In genomic region chr12:117035287-117035686, GRCh38 we compare ENCODE assay signal across 15 cellular contexts.
"Had no signal": no experiment of that assay in that cellular context is flagged by ENCODE, and none has a peak within 500 bp of the region (broad histone marks: within the 10 kb centered on the region; RNA-seq: fewer than 3 reads in every experiment).

No MANE protein-coding gene starts in this region.

- H3K9me3 ChIP-seq: prostate gland had no signal

- DNase-seq: activated CD4-positive, alpha-beta memory T cell treated with anti-CD3 and anti-CD28 coated beads, Interleukin-2, amount 10 ng/mL, durations not matched to agents 7 days and 5 days; activated CD4-positive, alpha-beta T cell treated with anti-CD3 and anti-CD28 coated beads for 1 hour; activated gamma-delta T cell; activated T-cell treated with anti-CD3 and anti-CD28 coated beads, Interleukin-2, amount 50 U/mL, for 48 hours; amygdala; dermis blood vessel endothelial cell; erythroblast; hippocampal formation; natural killer cell; nucleus accumbens; stimulated activated CD4-positive, alpha-beta T cell treated with anti-CD3 and anti-CD28 coated beads, Interleukin-2, amount 100 ng/mL, for 48 hours; stimulated activated naive CD4-positive, alpha-beta T cell treated with Interleukin-2 at 50 U/mL for 16 hours; T-helper 2 cell had no signal

- H3K36me3 ChIP-seq: prostate gland had no signal

- H3K4me1 Mint-ChIP-seq: activated CD4-positive, alpha-beta memory T cell treated with anti-CD3 and anti-CD28 coated beads, Interleukin-2, amount 10 ng/mL, durations not matched to agents 7 days and 5 days had no signal

- H3K4me1 ChIP-seq: prostate gland had no signal

- H3K4me3 ChIP-seq: prostate gland had no signal

- H3K4me3 Mint-ChIP-seq: activated CD4-positive, alpha-beta memory T cell treated with anti-CD3 and anti-CD28 coated beads, Interleukin-2, amount 10 ng/mL, durations not matched to agents 7 days and 5 days; activated naive CD8-positive, alpha-beta T cell; natural killer cell had no signal

- H3K36me3 Mint-ChIP-seq: activated naive CD8-positive, alpha-beta T cell had no signal

- H3K27me3 Mint-ChIP-seq: activated naive CD8-positive, alpha-beta T cell had no signal

- H3K9me3 Mint-ChIP-seq: activated CD4-positive, alpha-beta memory T cell treated with anti-CD3 and anti-CD28 coated beads, Interleukin-2, amount 10 ng/mL, durations not matched to agents 7 days and 5 days; natural killer cell had no signal

- ATAC-seq: natural killer cell had no signal

- H3K27ac Mint-ChIP-seq: activated CD4-positive, alpha-beta memory T cell treated with anti-CD3 and anti-CD28 coated beads, Interleukin-2, amount 10 ng/mL, durations not matched to agents 7 days and 5 days; activated naive CD8-positive, alpha-beta T cell; natural killer cell had no signal

- H3K27ac ChIP-seq: prostate gland had no signal
